8 cellular contexts compared by ENCODE assay signal in genomic region chr3:23944861-23945652, GRCh38. TPM values are rescaled to one million over a fixed set of nuclear protein-coding genes. Genes with fewer than 3 reads are reported as not detected.
DNase-seq lines count a peak whose midpoint lies in the region; ATAC-seq, FAIRE-seq and TF ChIP-seq lines count a peak whose summit lies in the region.

NR1D2 (plus strand) TSS chr3:23945286; CDS start chr3:23945579, 293 bp downstream.

- intact Hi-C loops in Right ventricle myocardium inferior (cut with DNase I), result loop anchor here (1.0 to 10.0 kb wide), 2 partner anchors 28 to 740 kb away; partner anchors contain the start of genes RPL15 and UBE2E2
- intact Hi-C loops in pancreas (cut with DNase I), result no loop called here

- H3K27ac Mint-ChIP-seq in activated naive CD8-positive, alpha-beta T cell treated with anti-CD3 and anti-CD28 coated beads for 36 hours, result peak within 1 kb of the TSS; percentile 96

- no peaks in the 10 kb centered on the region for H3K27me3 ChIP-seq in pancreas
- peaks cover 12% of the 10 kb centered on the region for H3K27me3 ChIP-seq in thymus (ENCODE audit: control insufficient read depth, insufficient read depth)

- H3K36me3 ChIP-seq in pancreas (no peaks in the 10 kb centered on the region), thymus (ENCODE audit: control insufficient read depth, insufficient read depth) (no peaks in the 10 kb centered on the region)

- FAIRE-seq in pancreas (lab: Jason Lieb, UNC), result no peak

- WGBS in pancreas, 2 donors, result 0% methylated on average over 51 to 83 of the region's 88 CpGs
- WGBS in thymus, result under 1% methylated on average over 87 of the region's 88 CpGs

- peaks cover 37% of the 10 kb centered on the region for H3K4me1 Mint-ChIP-seq in activated naive CD8-positive, alpha-beta T cell treated with anti-CD3 and anti-CD28 coated beads for 36 hours

- DNase-seq in G401 (ENCODE audit: low spot score) (peak; percentile 85), KG1 (lab: John Stamatoyannopoulos, UW) (peak; percentile 43), SKM-1 (lab: John Stamatoyannopoulos, UW; ENCODE audit: unreplicated experiment) (peak; percentile 59), Right ventricle myocardium inferior (ENCODE audit: missing footprints) (peak; percentile 92), pancreas (peak; percentile 82 to 94 (median 88))
- DNase-seq in activated naive CD8-positive, alpha-beta T cell treated with anti-CD3 and anti-CD28 coated beads for 36 hours, result peak; percentile 83

- peak within 1 kb of the TSS; percentile 47 to 78 (median 68) for H3K4me3 ChIP-seq in pancreas
- peak within 1 kb of the TSS; percentile 89 for H3K4me3 ChIP-seq in thymus (ENCODE audit: low read length)

- peak within 1 kb of the TSS; percentile 86 for H3K4me3 Mint-ChIP-seq in activated naive CD8-positive, alpha-beta T cell treated with anti-CD3 and anti-CD28 coated beads for 36 hours

- H3K9me3 ChIP-seq in pancreas, result no peaks in the 10 kb centered on the region
- H3K9me3 ChIP-seq in thymus (ENCODE audit: control insufficient read depth), result no peaks in the 10 kb centered on the region

- H3K27me3 Mint-ChIP-seq in activated naive CD8-positive, alpha-beta T cell treated with anti-CD3 and anti-CD28 coated beads for 36 hours, result peaks cover 7% of the 10 kb centered on the region

- in situ Hi-C loops in G401 (cut with HindIII; ENCODE audit: low sequenced_read_pairs), result no loop called here

- no peak for TF ChIP-seq CTCF in pancreas (IDR thresholded peaks at IDR 0.05)

- H3K9me3 Mint-ChIP-seq in activated naive CD8-positive, alpha-beta T cell treated with anti-CD3 and anti-CD28 coated beads for 36 hours, result no peaks in the 10 kb centered on the region

- ATAC-seq in GM21786 (IDR thresholded peaks at IDR 0.05; ENCODE audit: unreplicated experiment), result peak; percentile 48
- ATAC-seq in Right ventricle myocardium inferior, result peak; percentile 76
- ATAC-seq in pancreas, result peak; percentile 53 to 76 (median 73)

- H3K36me3 Mint-ChIP-seq in activated naive CD8-positive, alpha-beta T cell treated with anti-CD3 and anti-CD28 coated beads for 36 hours, result peaks cover 6% of the 10 kb centered on the region

- H3K27ac ChIP-seq in pancreas (peak within 1 kb of the TSS; percentile 87 to 99 (median 97)), thymus (ENCODE audit: low read depth) (peak within 1 kb of the TSS; percentile 88)

- H3K4me1 ChIP-seq in pancreas (peaks cover 22 to 31% (median 24%) of the 10 kb centered on the region in 3 donors), thymus (ENCODE audit: control insufficient read depth, insufficient read depth, low read length) (peaks cover 5% of the 10 kb centered on the region)

RNA-seq across cellular contexts. Expression of gene NR1D2, which starts in this region (rescaled TPM):
- total RNA-seq in G401 (2014; rRNA removed; shearing (Covaris generic)), result 7.9 and 21.4 TPM in 2 replicates
- total RNA-seq in activated naive CD8-positive, alpha-beta T cell treated with anti-CD3 and anti-CD28 coated beads for 36 hours, result 1 to 10 TPM; 4.8 to 5.0 TPM
- total RNA-seq in Right ventricle myocardium inferior (44.5 TPM), pancreas (10 to 100 TPM; 12.9 to 26.2 (median 16.2) TPM)
- polyA plus RNA-seq in pancreas (10 to 100 TPM in 1 of 2 donors, 1 to 10 TPM in 1; 4.9 to 12.0 TPM), thymus (8.2 TPM)

Comparison
In these comparisons a context has a peak if more than half of its experiments do, and no peak if none do; other contexts are left out.
1. Peak in every context shown above with its lines: DNase-seq, ATAC-seq, H3K4me3 ChIP-seq and H3K27ac ChIP-seq.